ENCODE assay signal across 8 cellular contexts in genomic region chr11:32893947-32894827, GRCh38. TPM values are rescaled to one million over a fixed set of nuclear protein-coding genes. Genes with fewer than 3 reads are reported as not detected.
A peak's percentile ranks its signal among the peaks of the same experiment; 100 is the strongest.
DNase-seq lines count a peak whose midpoint lies in the region; ATAC-seq and TF ChIP-seq lines count a peak whose summit lies in the region.

No MANE protein-coding gene starts in this region.

- H3K36me3 Mint-ChIP-seq in Caco-2 (ENCODE audit: insufficient read depth, unreplicated experiment), result peaks cover 9% of the 10 kb centered on the region

- H3K27me3 Mint-ChIP-seq in Caco-2 (ENCODE audit: insufficient read depth, unreplicated experiment), result no peaks in the 10 kb centered on the region

- 3 to 4% methylated on average over 18 to 21 of the region's 21 CpGs for WGBS in esophagus squamous epithelium, 2 donors
- WGBS in upper lobe of left lung, 2 donors, result 7 to 8% methylated on average over 21 of the region's 21 CpGs

- peak in 2 of 4 donors; percentile 15 to 61 for TF ChIP-seq POLR2A in esophagus squamous epithelium (IDR thresholded peaks at IDR 0.05)
- peak in 2 of 4 donors; percentile 30 to 35 for TF ChIP-seq POLR2A in upper lobe of left lung (IDR thresholded peaks at IDR 0.05)

- peak overlapping the region; percentile 82 to 85 for H3K9ac ChIP-seq in mucosa of rectum (ENCODE audit: low read depth in 1 of 2, low read length in 2 of 2)

- POLR2A ChIA-PET in Caco-2 (lab: Charles Lee), result interaction anchor here (0.5 to 2.4 kb wide), 3 partner anchors 25 to 545 kb away, joined by 6 to 19 read pairs (median 7); partner anchors contain the start of gene DEPDC7

- peak overlapping the region; percentile 96 for H3K4me3 ChIP-seq in Caco-2 (ENCODE audit: low read depth, low read length)
- H3K4me3 ChIP-seq in H7 (ENCODE audit: insufficient read depth, low read depth, low read length), result peak overlapping the region; percentile 87
- peak overlapping the region; percentile 96 for H3K4me3 ChIP-seq in WERI-Rb-1 (ENCODE audit: low read depth, low read length)
- H3K4me3 ChIP-seq in esophagus squamous epithelium, result peak overlapping the region; percentile 71 to 97 (median 89)
- peak overlapping the region; percentile 82 to 87 for H3K4me3 ChIP-seq in mucosa of rectum (ENCODE audit: low read length in 2 of 2)
- peak overlapping the region; percentile 82 to 99 (median 94) for H3K4me3 ChIP-seq in upper lobe of left lung

- H3K9me3 Mint-ChIP-seq in Caco-2 (ENCODE audit: unreplicated experiment), result no peaks in the 10 kb centered on the region

- H3K27me3 ChIP-seq in Caco-2 (replicated peaks; ENCODE audit: control insufficient read depth, insufficient read depth, low read length) (no peaks in the 10 kb centered on the region), H7 (ENCODE audit: control insufficient read depth, insufficient read depth, low read length) (no peaks in the 10 kb centered on the region), WERI-Rb-1 (ENCODE audit: insufficient read depth, low read depth, severe bottlenecking) (no peaks in the 10 kb centered on the region), esophagus squamous epithelium (no peaks in the 10 kb centered on the region), mucosa of rectum (ENCODE audit: control insufficient read depth in 2 of 2, insufficient read depth in 2 of 2, low read length in 2 of 2) (no peaks in the 10 kb centered on the region), upper lobe of left lung (no peaks in the 10 kb centered on the region)

- H3K27ac ChIP-seq in WERI-Rb-1, result peak overlapping the region; percentile 91
- peak overlapping the region; percentile 91 to 96 (median 94) for H3K27ac ChIP-seq in esophagus squamous epithelium
- H3K27ac ChIP-seq in mucosa of rectum (ENCODE audit: low read depth in 2 of 2, low read length in 2 of 2), result peak overlapping the region; percentile 74 to 84
- peak overlapping the region; percentile 91 to 97 (median 94) for H3K27ac ChIP-seq in upper lobe of left lung

- BruUV-seq in Caco-2 (replicated peaks; lab: Mats Ljungman, UMichigan), result TSS peak; percentile 48

- H3K4me1 ChIP-seq in Caco-2 (peaks cover 23% of the 10 kb centered on the region), esophagus squamous epithelium (peaks cover 3 to 54% (median 24%) of the 10 kb centered on the region in 3 donors), mucosa of rectum (ENCODE audit: control insufficient read depth in 2 of 2, insufficient read depth in 2 of 2, low read length in 2 of 2) (peaks cover 12 to 13% of the 10 kb centered on the region in 2 donors), upper lobe of left lung (peaks cover 12 to 23% (median 22%) of the 10 kb centered on the region in 4 donors)

- intact Hi-C loops in Caco-2 (cut with micrococcal nuclease; ENCODE audit: unreplicated experiment) (loop anchor here (1.0 to 5.0 kb wide), 4 partner anchors 25 to 363 kb away; partner anchors contain the start of gene HIPK3), esophagus squamous epithelium (cut with DNase I) (no loop called here)

- ATAC-seq in upper lobe of left lung (ENCODE audit: low FRiP score in 2 of 2) (peak; percentile 62 to 65), HG03097 (IDR thresholded peaks at IDR 0.05; ENCODE audit: low FRiP score, unreplicated experiment) (no peak)

- DNase-seq in Caco-2 (peak; percentile 59 to 61), H7 (peak; percentile 68), NCI-H2196 treated with DMSO at 0.1 percent for 48 hours (lab: John Stamatoyannopoulos, UW; ENCODE audit: unreplicated experiment) (peak; percentile 84), WERI-Rb-1 (peak; percentile 52), esophagus squamous epithelium (lab: John Stamatoyannopoulos, UW) (no peak), upper lobe of left lung (peak in 1 of 2 donors; percentile 61)

- H3K36me3 ChIP-seq in Caco-2 (ENCODE audit: control insufficient read depth, insufficient read depth, low read length) (no peaks in the 10 kb centered on the region), H7 (replicated peaks; ENCODE audit: control insufficient read depth, insufficient read depth, low read length) (no peaks in the 10 kb centered on the region; the same call in 1 of the 2 replicates), WERI-Rb-1 (peaks cover 33% of the 10 kb centered on the region), esophagus squamous epithelium (no peaks in the 10 kb centered on the region), mucosa of rectum (ENCODE audit: control insufficient read depth in 2 of 2, insufficient read depth in 2 of 2, low read length in 2 of 2) (no peaks in the 10 kb centered on the region), upper lobe of left lung (peaks cover 0 to 6% (median 0%) of the 10 kb centered on the region in 4 donors)

- H3K27ac Mint-ChIP-seq in Caco-2 (ENCODE audit: unreplicated experiment), result peak overlapping the region; percentile 88

- no peak for TF ChIP-seq CTCF in Caco-2 (IDR thresholded peaks at IDR 0.05; ENCODE audit: insufficient read depth in 1 of 2, low read depth in 1 of 2, low read length in 1 of 2, severe bottlenecking in 1 of 2, unreplicated experiment in 1 of 2)
- no peak for TF ChIP-seq CTCF in WERI-Rb-1 (IDR thresholded peaks at IDR 0.05; ENCODE audit: low read depth, low read length)
- no peak for TF ChIP-seq CTCF in esophagus squamous epithelium (IDR thresholded peaks at IDR 0.05)
- TF ChIP-seq CTCF in upper lobe of left lung (IDR thresholded peaks at IDR 0.05), result no peak

- CTCF ChIA-PET in Caco-2 (lab: Charles Lee), result interaction anchor here (0.8 to 1.2 kb wide), 2 partner anchors 19 to 85 kb away, joined by 3 to 5 read pairs; no protein-coding TSS in a partner anchor

- H3K9me3 ChIP-seq in Caco-2, result no peaks in the 10 kb centered on the region
- no peaks in the 10 kb centered on the region for H3K9me3 ChIP-seq in WERI-Rb-1 (ENCODE audit: severe bottlenecking)
- H3K9me3 ChIP-seq in esophagus squamous epithelium, result no peaks in the 10 kb centered on the region
- no peaks in the 10 kb centered on the region for H3K9me3 ChIP-seq in mucosa of rectum (ENCODE audit: control insufficient read depth in 2 of 2, low read length in 2 of 2)
- no peaks in the 10 kb centered on the region for H3K9me3 ChIP-seq in upper lobe of left lung

- TF ChIP-seq EP300 in upper lobe of left lung (IDR thresholded peaks at IDR 0.05), result no peak

- H3K4me1 Mint-ChIP-seq in Caco-2 (ENCODE audit: low read depth, unreplicated experiment), result peaks cover 18% of the 10 kb centered on the region

- H3K4me3 Mint-ChIP-seq in Caco-2 (ENCODE audit: unreplicated experiment), result peak overlapping the region; percentile 91

RNA-seq across cellular contexts. Expression of gene QSER1, which starts 1.6 kb away (rescaled TPM):
- total RNA-seq in Caco-2 (2022) (43.6 and 45.0 TPM in 2 replicates), esophagus squamous epithelium (10 to 100 TPM; 26.7 to 43.5 (median 33.3) TPM), upper lobe of left lung (10 to 100 TPM; 17.5 to 53.0 (median 23.1) TPM)
- 23.7 and 44.9 TPM in 2 replicates for total RNA-seq in H7 (2014; rRNA removed; shearing (Covaris generic))
